In the genomic region with DNA sequence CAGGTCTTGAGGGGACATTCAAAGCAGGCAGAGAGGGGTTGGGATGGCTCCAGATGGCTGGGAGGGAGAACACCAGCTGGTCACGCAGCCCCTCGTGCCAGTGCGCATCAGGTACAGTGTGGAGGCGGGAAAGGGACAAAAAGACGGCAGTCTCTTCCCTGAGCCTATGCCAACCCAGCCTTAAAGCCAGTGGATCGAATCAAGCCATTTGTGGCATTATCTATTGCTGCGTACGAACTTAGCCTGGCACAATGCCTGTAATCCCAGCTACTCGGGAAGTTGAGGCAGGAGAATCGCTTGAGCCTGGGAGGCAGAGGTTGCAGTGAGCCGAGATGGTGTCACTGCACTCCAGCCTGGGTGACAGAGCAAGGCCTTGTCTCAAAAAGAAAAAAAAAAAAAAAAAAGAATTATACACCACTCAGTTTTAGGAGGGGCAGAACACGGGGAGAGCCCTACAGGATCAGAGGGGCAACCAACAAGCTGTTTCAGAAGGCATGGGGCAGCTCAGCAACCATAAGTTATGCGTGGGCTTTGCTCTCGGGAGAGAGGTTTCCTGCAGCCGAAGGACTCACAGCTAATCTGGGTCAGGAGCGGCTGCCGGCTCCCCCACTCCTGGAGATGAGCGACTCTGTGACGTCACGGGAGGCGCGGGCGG, we compare ENCODE assay signal across 8 cellular contexts.
A peak's percentile ranks its signal among the peaks of the same experiment; 100 is the strongest.
DNase-seq lines count a peak whose midpoint lies in the region; ATAC-seq lines count a peak whose summit lies in the region.

No MANE protein-coding gene starts in this region.

- peak; percentile 9 for ATAC-seq in GM18909 (IDR thresholded peaks at IDR 0.05; ENCODE audit: poor library complexity, unreplicated experiment)

- peak; percentile 98 for DNase-seq in AG08395 (ENCODE audit: low spot score)
- peak; percentile 87 for DNase-seq in NCI-H1436 (lab: John Stamatoyannopoulos, UW)
- peak; percentile 95 for DNase-seq in activated CD4-positive, alpha-beta T cell treated with anti-CD3 and anti-CD28 coated beads, Interleukin-2, amount 50 U/mL, for 1 hour
- peak; percentile 88 for DNase-seq in effector CD8-positive, alpha-beta T cell (lab: John Stamatoyannopoulos, UW)
- peak; percentile 95 for DNase-seq in medulla oblongata (ENCODE audit: extremely low spot score)
- peak; percentile 91 for DNase-seq in stimulated activated CD8-positive, alpha-beta memory T cell treated with anti-CD3 and anti-CD28 coated beads, Interleukin-12 subunit alpha, Interleukin-12 subunit beta, amount 100 ng/mL, for 1 hour (ENCODE audit: low read depth)
- no peak for DNase-seq in midbrain (lab: John Stamatoyannopoulos, UW)
